Comparison of ENCODE assay signal across 2 cellular contexts in the genomic region with DNA sequence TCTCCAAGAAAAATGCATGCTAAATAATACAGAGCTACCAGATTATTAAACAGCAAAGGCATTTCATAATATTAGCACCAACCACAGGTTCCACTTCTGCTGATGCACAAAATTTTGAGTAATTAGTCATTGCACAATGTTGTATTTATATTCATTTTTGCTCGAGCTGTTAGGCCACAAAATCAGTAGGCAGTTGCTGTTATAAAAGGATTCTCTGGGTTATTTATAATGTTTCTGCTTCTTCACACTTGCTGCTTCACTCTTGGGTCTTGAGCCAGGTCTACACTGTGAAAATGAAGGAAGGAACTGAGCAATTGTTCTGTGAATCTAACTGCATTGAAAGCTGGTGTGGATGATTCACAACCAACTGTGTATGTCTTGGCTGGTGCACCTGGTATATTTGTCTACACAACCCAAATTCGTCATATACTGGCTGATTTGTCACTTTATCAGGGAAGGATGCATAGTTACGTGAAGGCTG.
A peak's percentile ranks its signal among the peaks of the same experiment; 100 is the strongest.
TF ChIP-seq lines count a peak whose summit lies in the region.

No MANE protein-coding gene starts in this region.

TF ChIP-seq in HepG2, 621 proteins besides CTCF, POLR2A, EP300 and RAD21:
- TF ChIP-seq CEBPB (IDR thresholded peaks at IDR 0.05; ENCODE audit: borderline replicate concordance, low read depth, low read length) (peak; percentile 39; the same call in 1 of the 2 replicates), RFX1 (IDR thresholded peaks at IDR 0.05) (no peak), ZNF879 (CRISPR knock-in tag; IDR thresholded peaks at IDR 0.05) (no peak)

TF ChIP-seq in SK-N-SH treated with all-trans-retinoic acid at 6 μM for 48 hours, 23 proteins besides CTCF, POLR2A, EP300 and RAD21:
- no peak for TF ChIP-seq ZNF8 (CRISPR knock-in tag; IDR thresholded peaks at IDR 0.05)
- TF ChIP-seq ZC3H10 (CRISPR knock-in tag; IDR thresholded peaks at IDR 0.05), result no peak
- no peak for TF ChIP-seq ARNTL (CRISPR knock-in tag; IDR thresholded peaks at IDR 0.05; ENCODE audit: borderline replicate concordance, low read depth)
- TF ChIP-seq, protein P1, sequence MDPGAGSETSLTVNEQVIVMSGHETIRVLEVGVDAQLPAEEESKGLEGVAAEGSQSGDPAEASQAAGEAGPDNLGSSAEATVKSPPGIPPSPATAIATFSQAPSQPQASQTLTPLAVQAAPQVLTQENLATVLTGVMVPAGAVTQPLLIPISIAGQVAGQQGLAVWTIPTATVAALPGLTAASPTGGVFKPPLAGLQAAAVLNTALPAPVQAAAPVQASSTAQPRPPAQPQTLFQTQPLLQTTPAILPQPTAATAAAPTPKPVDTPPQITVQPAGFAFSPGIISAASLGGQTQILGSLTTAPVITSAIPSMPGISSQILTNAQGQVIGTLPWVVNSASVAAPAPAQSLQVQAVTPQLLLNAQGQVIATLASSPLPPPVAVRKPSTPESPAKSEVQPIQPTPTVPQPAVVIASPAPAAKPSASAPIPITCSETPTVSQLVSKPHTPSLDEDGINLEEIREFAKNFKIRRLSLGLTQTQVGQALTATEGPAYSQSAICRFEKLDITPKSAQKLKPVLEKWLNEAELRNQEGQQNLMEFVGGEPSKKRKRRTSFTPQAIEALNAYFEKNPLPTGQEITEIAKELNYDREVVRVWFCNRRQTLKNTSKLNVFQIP (CRISPR knock-in tag; IDR thresholded peaks at IDR 0.05; ENCODE audit: borderline replicate concordance, low read depth), result no peak
- TF ChIP-seq ISL1 (CRISPR knock-in tag; IDR thresholded peaks at IDR 0.05), result no peak
- no peak for TF ChIP-seq ZNF70 (CRISPR knock-in tag; IDR thresholded peaks at IDR 0.05)
- TF ChIP-seq, protein P2, sequence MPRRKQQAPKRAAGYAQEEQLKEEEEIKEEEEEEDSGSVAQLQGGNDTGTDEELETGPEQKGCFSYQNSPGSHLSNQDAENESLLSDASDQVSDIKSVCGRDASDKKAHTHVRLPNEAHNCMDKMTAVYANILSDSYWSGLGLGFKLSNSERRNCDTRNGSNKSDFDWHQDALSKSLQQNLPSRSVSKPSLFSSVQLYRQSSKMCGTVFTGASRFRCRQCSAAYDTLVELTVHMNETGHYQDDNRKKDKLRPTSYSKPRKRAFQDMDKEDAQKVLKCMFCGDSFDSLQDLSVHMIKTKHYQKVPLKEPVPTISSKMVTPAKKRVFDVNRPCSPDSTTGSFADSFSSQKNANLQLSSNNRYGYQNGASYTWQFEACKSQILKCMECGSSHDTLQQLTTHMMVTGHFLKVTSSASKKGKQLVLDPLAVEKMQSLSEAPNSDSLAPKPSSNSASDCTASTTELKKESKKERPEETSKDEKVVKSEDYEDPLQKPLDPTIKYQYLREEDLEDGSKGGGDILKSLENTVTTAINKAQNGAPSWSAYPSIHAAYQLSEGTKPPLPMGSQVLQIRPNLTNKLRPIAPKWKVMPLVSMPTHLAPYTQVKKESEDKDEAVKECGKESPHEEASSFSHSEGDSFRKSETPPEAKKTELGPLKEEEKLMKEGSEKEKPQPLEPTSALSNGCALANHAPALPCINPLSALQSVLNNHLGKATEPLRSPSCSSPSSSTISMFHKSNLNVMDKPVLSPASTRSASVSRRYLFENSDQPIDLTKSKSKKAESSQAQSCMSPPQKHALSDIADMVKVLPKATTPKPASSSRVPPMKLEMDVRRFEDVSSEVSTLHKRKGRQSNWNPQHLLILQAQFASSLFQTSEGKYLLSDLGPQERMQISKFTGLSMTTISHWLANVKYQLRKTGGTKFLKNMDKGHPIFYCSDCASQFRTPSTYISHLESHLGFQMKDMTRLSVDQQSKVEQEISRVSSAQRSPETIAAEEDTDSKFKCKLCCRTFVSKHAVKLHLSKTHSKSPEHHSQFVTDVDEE (CRISPR knock-in tag; IDR thresholded peaks at IDR 0.05), result no peak
- no peak for TF ChIP-seq OSR1 (CRISPR knock-in tag; IDR thresholded peaks at IDR 0.05)
- no peak for TF ChIP-seq ZFP30 (CRISPR knock-in tag; IDR thresholded peaks at IDR 0.05)
- no peak for TF ChIP-seq ZNF565 (CRISPR knock-in tag; conservative IDR thresholded peaks at IDR 0.05; ENCODE audit: low read depth)
- TF ChIP-seq GLIS3 (CRISPR knock-in tag; IDR thresholded peaks at IDR 0.05), result no peak
- no peak for TF ChIP-seq PPARA (CRISPR knock-in tag; IDR thresholded peaks at IDR 0.05; ENCODE audit: borderline replicate concordance)
- no peak for TF ChIP-seq ESRRG (CRISPR knock-in tag; IDR thresholded peaks at IDR 0.05)
- TF ChIP-seq SNAI2 (CRISPR knock-in tag; IDR thresholded peaks at IDR 0.05), result no peak
- no peak for TF ChIP-seq RARB (CRISPR knock-in tag; IDR thresholded peaks at IDR 0.05)
- TF ChIP-seq, protein P3, sequence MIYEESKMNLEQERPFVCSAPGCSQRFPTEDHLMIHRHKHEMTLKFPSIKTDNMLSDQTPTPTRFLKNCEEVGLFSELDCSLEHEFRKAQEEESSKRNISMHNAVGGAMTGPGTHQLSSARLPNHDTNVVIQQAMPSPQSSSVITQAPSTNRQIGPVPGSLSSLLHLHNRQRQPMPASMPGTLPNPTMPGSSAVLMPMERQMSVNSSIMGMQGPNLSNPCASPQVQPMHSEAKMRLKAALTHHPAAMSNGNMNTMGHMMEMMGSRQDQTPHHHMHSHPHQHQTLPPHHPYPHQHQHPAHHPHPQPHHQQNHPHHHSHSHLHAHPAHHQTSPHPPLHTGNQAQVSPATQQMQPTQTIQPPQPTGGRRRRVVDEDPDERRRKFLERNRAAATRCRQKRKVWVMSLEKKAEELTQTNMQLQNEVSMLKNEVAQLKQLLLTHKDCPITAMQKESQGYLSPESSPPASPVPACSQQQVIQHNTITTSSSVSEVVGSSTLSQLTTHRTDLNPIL (CRISPR knock-in tag; IDR thresholded peaks at IDR 0.05; ENCODE audit: low read depth), result no peak
- TF ChIP-seq BACH2 (CRISPR knock-in tag; IDR thresholded peaks at IDR 0.05; ENCODE audit: borderline replicate concordance), result no peak
- no peak for TF ChIP-seq ZFP3 (CRISPR knock-in tag; IDR thresholded peaks at IDR 0.05)
TF ChIP-seq in SK-N-SH treated with all-trans-retinoic acid at 6 μM for 48 hours: peak in this region for 0.
